In the genomic region with DNA sequence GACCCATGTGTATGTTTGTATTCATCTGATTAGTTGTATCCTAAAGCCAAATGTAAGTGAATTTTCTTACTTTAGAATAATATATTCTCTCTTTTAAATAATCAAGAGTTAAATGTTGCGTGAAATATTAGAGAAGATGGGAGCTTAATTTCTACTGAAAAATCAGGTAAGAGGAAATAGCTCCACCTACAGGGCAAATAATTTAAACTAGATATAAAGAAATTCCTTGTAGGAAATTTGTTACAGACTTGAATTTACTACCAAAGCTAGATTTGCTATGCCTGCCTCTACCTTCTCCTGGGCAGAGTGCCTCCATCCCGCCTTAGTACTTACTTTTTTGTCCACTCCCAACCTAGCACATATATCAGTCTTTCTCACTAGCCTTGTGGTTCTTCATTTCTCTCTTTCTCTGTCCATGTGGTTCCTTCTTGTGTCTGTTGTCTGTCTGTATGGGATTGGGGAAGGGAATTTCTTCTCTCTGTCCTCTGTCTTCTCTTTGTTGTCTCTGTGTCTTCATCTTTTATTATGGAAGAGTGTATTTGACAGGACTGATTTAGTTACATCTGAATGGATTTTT, we compare ENCODE assay signal across 8 cellular contexts. TPM values are rescaled to one million over a fixed set of nuclear protein-coding genes. Genes with fewer than 3 reads are reported as not detected.
DNase-seq lines count a peak whose midpoint lies in the region; ATAC-seq, FAIRE-seq and TF ChIP-seq lines count a peak whose summit lies in the region.

No MANE protein-coding gene starts in this region.

- no peaks in the 10 kb centered on the region for H3K27me3 ChIP-seq in bronchial epithelial cell (ENCODE audit: control insufficient read depth, insufficient read depth, low read length)

- H3K27ac ChIP-seq in 22Rv1 = no peak overlapping the region

- no peak for FAIRE-seq in bronchial epithelial cell (lab: Jason Lieb, UNC)

- DNase-seq in GM12865 (ENCODE audit: low read depth) (peak; percentile 32), NCI-H345 (lab: John Stamatoyannopoulos, UW) (peak; percentile 29), bronchial epithelial cell (ENCODE audit: low read depth) (peak; percentile 56), medulla oblongata (ENCODE audit: extremely low spot score) (peak; percentile 76), NCI-H187 (lab: John Stamatoyannopoulos, UW) (no peak)
- DNase-seq in activated CD4-positive, CD25-positive, alpha-beta regulatory T cell (lab: John Stamatoyannopoulos, UW) = no peak

- ATAC-seq in HG03442 (IDR thresholded peaks at IDR 0.05; ENCODE audit: unreplicated experiment) = no peak

- TF ChIP-seq CTCF in 22Rv1 (IDR thresholded peaks at IDR 0.05) = peak; percentile 80
- peak; percentile 9 for TF ChIP-seq CTCF in GM12865 (IDR thresholded peaks at IDR 0.05; ENCODE audit: insufficient read depth, low read depth, low read length, missing control alignments)
- TF ChIP-seq CTCF in bronchial epithelial cell (IDR thresholded peaks at IDR 0.05; ENCODE audit: insufficient read depth, low read length, severe bottlenecking) = peak; percentile 17

- H3K4me3 ChIP-seq in GM12865 (ENCODE audit: low read depth, low read length) (no peak overlapping the region), bronchial epithelial cell (ENCODE audit: low read depth, low read length) (no peak overlapping the region)

- no peaks in the 10 kb centered on the region for H3K36me3 ChIP-seq in bronchial epithelial cell (ENCODE audit: control insufficient read depth, insufficient read depth, low read length)

RNA-seq across cellular contexts. Expression of gene PALS1, which starts 44.7 kb away (rescaled TPM):
- total RNA-seq in bronchial epithelial cell = 11.1 and 15.3 TPM in 2 replicates

Comparison
In these comparisons a context has a peak if more than half of its experiments do, and no peak if none do; other contexts are left out.
1. CTCF ChIP-seq: peak in every context shown above with its lines; median percentile 80 in 22Rv1; 17 in bronchial epithelial cell; 9 in GM12865.
2. DNase-seq: peak in GM12865 (single experiment), NCI-H345 (single experiment), bronchial epithelial cell (single experiment) and medulla oblongata (single experiment); none in NCI-H187 (0 of 2) and activated CD4-positive, CD25-positive, alpha-beta regulatory T cell (0 of 4).